27 cellular contexts compared by ENCODE assay signal in the genomic region with DNA sequence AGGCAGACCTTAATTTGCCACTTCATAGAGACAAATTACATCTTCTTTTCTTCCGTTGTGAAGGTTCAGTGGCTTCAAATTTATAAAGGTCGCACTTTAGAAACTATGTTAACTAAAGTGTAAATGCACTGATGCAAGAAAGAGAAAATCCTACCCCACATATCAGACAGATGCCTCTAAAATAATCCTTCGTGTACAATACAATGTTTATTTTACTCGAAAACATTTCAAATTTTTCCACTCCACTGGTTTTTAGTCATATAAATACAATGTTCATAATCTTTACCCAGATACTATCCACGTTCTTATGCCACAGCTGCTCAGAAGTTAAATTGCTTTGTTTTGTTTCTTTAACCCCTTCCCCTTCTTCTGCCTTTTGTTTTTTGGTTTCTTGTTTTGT.
DNase-seq lines count a peak whose midpoint lies in the region; ATAC-seq, FAIRE-seq and TF ChIP-seq lines count a peak whose summit lies in the region.
"Had no signal": no experiment of that assay in that cellular context is flagged by ENCODE, and none has a peak within 500 bp of the region (broad histone marks: within the 10 kb centered on the region; RNA-seq: fewer than 3 reads in every experiment).

No MANE protein-coding gene starts in this region.

- H3K27me3 ChIP-seq in left ventricle myocardium inferior (ENCODE audit: low read depth) (no peaks in the 10 kb centered on the region), HAP-1 (ENCODE audit: low read depth) (no peaks in the 10 kb centered on the region)
- H3K27me3 ChIP-seq: gastroesophageal sphincter, neutrophil had no signal

- ATAC-seq in left ventricle myocardium superior (no peak), HG02571 (IDR thresholded peaks at IDR 0.05; ENCODE audit: unreplicated experiment) (no peak)
- ATAC-seq: activated naive CD4-positive, alpha-beta T cell treated with anti-CD3 and anti-CD28 coated beads, Interleukin-2, amount 50 U/mL, for 72 hours; activated T-helper 17 cell treated with anti-CD3 and anti-CD28 coated beads, Interleukin-2, amount 50 U/mL, for 72 hours; gastroesophageal sphincter had no signal

- H3K4me1 Mint-ChIP-seq in activated naive CD4-positive, alpha-beta T cell treated with anti-CD3 and anti-CD28 coated beads, Interleukin-2, amount 10 ng/mL, durations not matched to agents 7 days and 5 days = no peaks in the 10 kb centered on the region
- H3K4me1 Mint-ChIP-seq: activated T-helper 17 cell treated with anti-CD3 and anti-CD28 coated beads, Interleukin-2, amount 50 U/mL, for 72 hours had no signal

- H3K4me3 Mint-ChIP-seq in activated naive CD4-positive, alpha-beta T cell treated with anti-CD3 and anti-CD28 coated beads, Interleukin-2, amount 10 ng/mL, durations not matched to agents 7 days and 5 days = no peak overlapping the region
- H3K4me3 Mint-ChIP-seq: activated T-helper 17 cell treated with anti-CD3 and anti-CD28 coated beads, Interleukin-2, amount 50 U/mL, for 72 hours; B cell had no signal

- H3K27ac Mint-ChIP-seq in activated naive CD4-positive, alpha-beta T cell treated with anti-CD3 and anti-CD28 coated beads, Interleukin-2, amount 10 ng/mL, durations not matched to agents 7 days and 5 days = no peak overlapping the region
- H3K27ac Mint-ChIP-seq: activated naive CD4-positive, alpha-beta T cell treated with anti-CD3 and anti-CD28 coated beads, Interleukin-2, amount 50 U/mL, for 72 hours; activated T-helper 17 cell treated with anti-CD3 and anti-CD28 coated beads, Interleukin-2, amount 50 U/mL, for 72 hours; B cell had no signal

- H3K4me1 ChIP-seq in left ventricle myocardium inferior = peaks cover 47% of the 10 kb centered on the region
- peaks cover 28% of the 10 kb centered on the region for H3K4me1 ChIP-seq in HAP-1

- peak overlapping the region; percentile 29 for H3K27ac ChIP-seq in left ventricle myocardium inferior (replicated peaks)
- H3K27ac ChIP-seq: gastroesophageal sphincter, neutrophil had no signal

- in situ Hi-C loops in astrocyte of the cerebellum (cut with HindIII; ENCODE audit: low sequenced_read_pairs) = loop anchor here (25.0 kb wide), 1 partner anchor 612 kb away; no protein-coding TSS in a partner anchor
- in situ Hi-C loops in HAP-1 (cut with MboI; ENCODE audit: low sequenced_read_pairs) = no loop called here

- DNase-seq in left ventricle myocardium inferior = no peak
- no peak for DNase-seq in left ventricle myocardium superior
- DNase-seq in astrocyte of the cerebellum (ENCODE audit: low read depth) = peak; percentile 13
- no peak for DNase-seq in SKM-1 treated with dmso at 0.1 percent for 144 hours (lab: John Stamatoyannopoulos, UW; ENCODE audit: unreplicated experiment)
- no peak for DNase-seq in activated naive CD4-positive, alpha-beta T cell treated with anti-CD3 and anti-CD28 coated beads, Interleukin-2, amount 10 ng/mL, durations not matched to agents 7 days and 5 days
- no peak for DNase-seq in HAP-1 (ENCODE audit: low spot score in 2 of 2)
- DNase-seq: activated CD4-positive, alpha-beta T cell treated with anti-CD3 and anti-CD28 coated beads, Interleukin-2, amount 50 U/mL, for 48 hours; activated CD4-positive, CD25-positive, alpha-beta regulatory T cell; activated CD8-positive, alpha-beta memory T cell treated with anti-CD3 and anti-CD28 coated beads, Interleukin-2, amount 50 U/mL, for 48 hours; aorta; COR-L47; DMS79 treated with DMSO at 0.1 percent for 48 hours; Karpas-422; kidney; NCI-H1048; NCI-H187; NCI-H748 treated with DMSO at 0.1 percent for 48 hours; T-helper 9 cell had no signal

- H3K9me3 ChIP-seq in left ventricle myocardium inferior (replicated peaks) (no peaks in the 10 kb centered on the region), HAP-1 (no peaks in the 10 kb centered on the region; the same call in 1 of the 2 replicates)
- H3K9me3 ChIP-seq: gastroesophageal sphincter, neutrophil had no signal

- H3K36me3 ChIP-seq in left ventricle myocardium inferior = peaks cover 26% of the 10 kb centered on the region
- no peaks in the 10 kb centered on the region for H3K36me3 ChIP-seq in HAP-1 (replicated peaks)
- H3K36me3 ChIP-seq: neutrophil had no signal

- TF ChIP-seq CTCF in left ventricle myocardium inferior (IDR thresholded peaks at IDR 0.05; ENCODE audit: borderline replicate concordance) = no peak
- TF ChIP-seq CTCF in astrocyte of the cerebellum (IDR thresholded peaks at IDR 0.05; ENCODE audit: low read depth, low read length, missing control alignments) = no peak

- intact Hi-C loops in left ventricle myocardium inferior (cut with micrococcal nuclease) (no loop called here), left ventricle myocardium superior (cut with micrococcal nuclease) (no loop called here)

- H3K4me3 ChIP-seq in left ventricle myocardium inferior (no peak overlapping the region), astrocyte of the cerebellum (ENCODE audit: low read depth, low read length) (no peak overlapping the region), HAP-1 (no peak overlapping the region)
- H3K4me3 ChIP-seq: gastroesophageal sphincter, lung had no signal

- H3K9me3 Mint-ChIP-seq in activated naive CD4-positive, alpha-beta T cell treated with anti-CD3 and anti-CD28 coated beads, Interleukin-2, amount 10 ng/mL, durations not matched to agents 7 days and 5 days = no peaks in the 10 kb centered on the region
- H3K9me3 Mint-ChIP-seq: activated naive CD4-positive, alpha-beta T cell treated with anti-CD3 and anti-CD28 coated beads, Interleukin-2, amount 50 U/mL, for 72 hours; activated T-helper 17 cell treated with anti-CD3 and anti-CD28 coated beads, Interleukin-2, amount 50 U/mL, for 72 hours had no signal

- no peaks in the 10 kb centered on the region for H3K36me3 Mint-ChIP-seq in activated naive CD4-positive, alpha-beta T cell treated with anti-CD3 and anti-CD28 coated beads, Interleukin-2, amount 10 ng/mL, durations not matched to agents 7 days and 5 days
- H3K36me3 Mint-ChIP-seq: activated naive CD4-positive, alpha-beta T cell treated with anti-CD3 and anti-CD28 coated beads, Interleukin-2, amount 50 U/mL, for 72 hours had no signal

- peak; percentile 17 for FAIRE-seq in islet of Langerhans (lab: Jason Lieb, UNC)
- FAIRE-seq: H1 had no signal

- CTCF ChIA-PET in activated naive CD4-positive, alpha-beta T cell treated with anti-CD3 and anti-CD28 coated beads, Interleukin-2, amount 10 ng/mL, durations not matched to agents 7 days and 5 days (lab: Charles Lee) = no interaction called here

- no peaks in the 10 kb centered on the region for H3K27me3 Mint-ChIP-seq in activated naive CD4-positive, alpha-beta T cell treated with anti-CD3 and anti-CD28 coated beads, Interleukin-2, amount 10 ng/mL, durations not matched to agents 7 days and 5 days
- H3K27me3 Mint-ChIP-seq: activated T-helper 17 cell treated with anti-CD3 and anti-CD28 coated beads, Interleukin-2, amount 50 U/mL, for 72 hours; B cell had no signal
